ENCODE assay signal across 10 cellular contexts in genomic region chr6:139336488-139336887, GRCh38. TPM values are rescaled to one million over a fixed set of nuclear protein-coding genes. Genes with fewer than 3 reads are reported as not detected.
DNase-seq lines count a peak whose midpoint lies in the region; ATAC-seq and TF ChIP-seq lines count a peak whose summit lies in the region.
"Had no signal": no experiment of that assay in that cellular context is flagged by ENCODE, and none has a peak within 500 bp of the region (broad histone marks: within the 10 kb centered on the region; RNA-seq: fewer than 3 reads in every experiment).

No MANE protein-coding gene starts in this region.

- no peak overlapping the region for H2BK15ac ChIP-seq in mesenchymal stem cell (ENCODE audit: low read depth, poor library complexity, severe bottlenecking)

- no peaks in the 10 kb centered on the region for H3K4me1 Mint-ChIP-seq in stimulated activated naive CD8-positive, alpha-beta T cell treated with anti-CD3 and anti-CD28 coated beads, Interleukin-15, amount 100 ng/mL, for 72 hours
- no peaks in the 10 kb centered on the region for H3K4me1 Mint-ChIP-seq in activated T-helper 17 cell treated with anti-CD3 and anti-CD28 coated beads, Interleukin-2, amount 50 U/mL, for 72 hours

- H3K27ac Mint-ChIP-seq in stimulated activated naive CD8-positive, alpha-beta T cell treated with anti-CD3 and anti-CD28 coated beads, Interleukin-15, amount 100 ng/mL, for 72 hours = no peak overlapping the region
- H3K27ac Mint-ChIP-seq in activated T-helper 17 cell treated with anti-CD3 and anti-CD28 coated beads, Interleukin-2, amount 50 U/mL, for 72 hours = no peak overlapping the region

- WGBS in mesenchymal stem cell = 91% methylated on average over 4 of the region's 4 CpGs

- H3K4me3 Mint-ChIP-seq in stimulated activated naive CD8-positive, alpha-beta T cell treated with anti-CD3 and anti-CD28 coated beads, Interleukin-15, amount 100 ng/mL, for 72 hours = no peak overlapping the region
- H3K4me3 Mint-ChIP-seq in activated T-helper 17 cell treated with anti-CD3 and anti-CD28 coated beads, Interleukin-2, amount 50 U/mL, for 72 hours = no peak overlapping the region

- H3K36me3 Mint-ChIP-seq in activated T-helper 17 cell treated with anti-CD3 and anti-CD28 coated beads, Interleukin-2, amount 50 U/mL, for 72 hours (ENCODE audit: low read depth) = no peaks in the 10 kb centered on the region

- TF ChIP-seq CTCF in OCI-LY3 (IDR thresholded peaks at IDR 0.05; ENCODE audit: low read depth, low read length) = no peak

- no peak overlapping the region for H2BK120ac ChIP-seq in mesenchymal stem cell (ENCODE audit: low read depth, low read length)

- H2BK5ac ChIP-seq in mesenchymal stem cell (ENCODE audit: low read depth, low read length, poor library complexity, severe bottlenecking) = no peak overlapping the region

- no peak overlapping the region for H2AK5ac ChIP-seq in mesenchymal stem cell (ENCODE audit: low read length, severe bottlenecking)

- no peak overlapping the region for H4K91ac ChIP-seq in mesenchymal stem cell (ENCODE audit: low read length)

- H3K9ac ChIP-seq in OCI-LY3 (ENCODE audit: low read length) = no peak overlapping the region
- no peak overlapping the region for H3K9ac ChIP-seq in mesenchymal stem cell (ENCODE audit: low read length)

- H3K27ac ChIP-seq in OCI-LY3 (ENCODE audit: low read length) (no peak overlapping the region), mesenchymal stem cell (ENCODE audit: low read length, poor library complexity, severe bottlenecking) (no peak overlapping the region)

- peaks cover 0 to 6% of the 10 kb centered on the region in 2 donors for H3K9me3 Mint-ChIP-seq in stimulated activated naive CD8-positive, alpha-beta T cell treated with anti-CD3 and anti-CD28 coated beads, Interleukin-15, amount 100 ng/mL, for 72 hours
- H3K9me3 Mint-ChIP-seq in activated T-helper 17 cell treated with anti-CD3 and anti-CD28 coated beads, Interleukin-2, amount 50 U/mL, for 72 hours = no peaks in the 10 kb centered on the region

- H3K4ac ChIP-seq in mesenchymal stem cell (ENCODE audit: low read depth in 1 of 2, low read length in 2 of 2) = no peak overlapping the region

- H3K18ac ChIP-seq in mesenchymal stem cell (ENCODE audit: low read depth in 1 of 2, low read length in 2 of 2) = no peak overlapping the region

- H3K79me1 ChIP-seq in mesenchymal stem cell (replicated peaks; ENCODE audit: low read length, poor library complexity, severe bottlenecking) = no peaks in the 10 kb centered on the region

- no peak overlapping the region for H4K8ac ChIP-seq in mesenchymal stem cell (ENCODE audit: low read length)

- H3K4me3 ChIP-seq in OCI-LY3 (ENCODE audit: low read length) (no peak overlapping the region), mesenchymal stem cell (ENCODE audit: insufficient read depth in 1 of 2, low read depth in 1 of 2, low read length in 2 of 2) (no peak overlapping the region)
- H3K4me3 ChIP-seq: left lung had no signal

- H3K27me3 ChIP-seq in OCI-LY3 (ENCODE audit: low read depth, low read length) (no peaks in the 10 kb centered on the region), mesenchymal stem cell (ENCODE audit: control insufficient read depth in 1 of 2, insufficient read depth in 1 of 2, low read length in 2 of 2) (no peaks in the 10 kb centered on the region)
- H3K27me3 ChIP-seq: left lung had no signal

- no peaks in the 10 kb centered on the region for H3K79me2 ChIP-seq in OCI-LY3 (ENCODE audit: low read length)

- H3K14ac ChIP-seq in mesenchymal stem cell (ENCODE audit: low read length in 2 of 2) = no peak overlapping the region

- no peaks in the 10 kb centered on the region for H3K36me3 ChIP-seq in OCI-LY3 (replicated peaks; ENCODE audit: low read depth, low read length)
- H3K36me3 ChIP-seq in mesenchymal stem cell (ENCODE audit: control insufficient read depth in 1 of 2, insufficient read depth in 2 of 2, low read depth in 1 of 2, low read length in 2 of 2) = no peaks in the 10 kb centered on the region
- H3K36me3 ChIP-seq: left lung had no signal

- peaks cover 16% of the 10 kb centered on the region for H3K4me1 ChIP-seq in OCI-LY3 (ENCODE audit: low read length)
- no peaks in the 10 kb centered on the region for H3K4me1 ChIP-seq in mesenchymal stem cell (ENCODE audit: control insufficient read depth, insufficient read depth, low read depth, low read length)

- H4K20me1 ChIP-seq in OCI-LY3 (ENCODE audit: insufficient read depth, low read length) = no peaks in the 10 kb centered on the region

- DNase-seq in COR-L47 (lab: John Stamatoyannopoulos, UW) = peak; percentile 52
- DNase-seq in fibroblast of the conjunctiva (ENCODE audit: low read depth) = peak; percentile 26
- no peak for DNase-seq in stimulated activated naive CD8-positive, alpha-beta T cell treated with anti-CD3 and anti-CD28 coated beads, Interleukin-15, amount 100 ng/mL, for 72 hours
- no peak for DNase-seq in mesenchymal stem cell
- DNase-seq in occipital lobe (lab: John Stamatoyannopoulos, UW) = no peak
- DNase-seq: activated gamma-delta T cell had no signal

- H2AFZ ChIP-seq in OCI-LY3 (ENCODE audit: low read depth, low read length) (peak overlapping the region; percentile 14; the same call in 1 of the 2 replicates), mesenchymal stem cell (ENCODE audit: low read depth, low read length) (no peak overlapping the region)

- H3K27me3 Mint-ChIP-seq in stimulated activated naive CD8-positive, alpha-beta T cell treated with anti-CD3 and anti-CD28 coated beads, Interleukin-15, amount 100 ng/mL, for 72 hours = no peaks in the 10 kb centered on the region
- no peaks in the 10 kb centered on the region for H3K27me3 Mint-ChIP-seq in activated T-helper 17 cell treated with anti-CD3 and anti-CD28 coated beads, Interleukin-2, amount 50 U/mL, for 72 hours

- peak overlapping the region; percentile 32 for H3K4me2 ChIP-seq in OCI-LY3 (ENCODE audit: low read length)
- no peak overlapping the region for H3K4me2 ChIP-seq in mesenchymal stem cell (ENCODE audit: low read length, poor library complexity, severe bottlenecking)

- ATAC-seq in HG03175 (IDR thresholded peaks at IDR 0.05; ENCODE audit: unreplicated experiment) = peak; percentile 65
- ATAC-seq in stimulated activated naive CD8-positive, alpha-beta T cell treated with anti-CD3 and anti-CD28 coated beads, Interleukin-15, amount 100 ng/mL, for 72 hours = no peak
- no peak for ATAC-seq in activated T-helper 17 cell treated with anti-CD3 and anti-CD28 coated beads, Interleukin-2, amount 50 U/mL, for 72 hours (replicated peaks)
- ATAC-seq: left lung had no signal

- no peak overlapping the region for H2BK12ac ChIP-seq in mesenchymal stem cell (ENCODE audit: low read length in 2 of 2)

- H3K23ac ChIP-seq in mesenchymal stem cell (ENCODE audit: low read length in 2 of 2) = no peak overlapping the region

- H3K9me3 ChIP-seq in OCI-LY3 (ENCODE audit: insufficient read depth, low read length) = no peaks in the 10 kb centered on the region
- H3K9me3 ChIP-seq in mesenchymal stem cell (ENCODE audit: control insufficient read depth, low read length) = no peaks in the 10 kb centered on the region
- H3K9me3 ChIP-seq: left lung had no signal

RNA-seq across cellular contexts. Expression of gene CITED2, which starts 38.0 kb away (rescaled TPM):
- polyA plus RNA-seq in mesenchymal stem cell (2013, experiment 1 of 2) = 334 TPM
- 337 TPM for polyA plus RNA-seq in mesenchymal stem cell (2013, experiment 2 of 2)
- total RNA-seq in occipital lobe = 33.1 TPM
- total RNA-seq in activated T-helper 17 cell treated with anti-CD3 and anti-CD28 coated beads, Interleukin-2, amount 50 U/mL, for 72 hours = 10 to 100 TPM; 60.9 to 99.4 TPM

RNA-seq across cellular contexts. Expression of gene TXLNB, which starts 44.7 kb away (rescaled TPM):
- 0.55 TPM for polyA plus RNA-seq in mesenchymal stem cell (2013, experiment 1 of 2)
- polyA plus RNA-seq in mesenchymal stem cell (2013, experiment 2 of 2) = 0.67 TPM
- total RNA-seq in occipital lobe = 0.62 TPM
- under 1 TPM; 0.24 to 0.37 TPM for total RNA-seq in activated T-helper 17 cell treated with anti-CD3 and anti-CD28 coated beads, Interleukin-2, amount 50 U/mL, for 72 hours

Comparison
In these comparisons a context has a peak if more than half of its experiments do, and no peak if none do; other contexts are left out.
1. DNase-seq: peak in COR-L47 (single experiment) and fibroblast of the conjunctiva (single experiment); none in stimulated activated naive CD8-positive, alpha-beta T cell treated with anti-CD3 and anti-CD28 coated beads, Interleukin-15, amount 100 ng/mL, for 72 hours (0 of 2), mesenchymal stem cell (single experiment) and occipital lobe (single experiment).